15 cellular contexts compared by ENCODE assay signal in the genomic region with DNA sequence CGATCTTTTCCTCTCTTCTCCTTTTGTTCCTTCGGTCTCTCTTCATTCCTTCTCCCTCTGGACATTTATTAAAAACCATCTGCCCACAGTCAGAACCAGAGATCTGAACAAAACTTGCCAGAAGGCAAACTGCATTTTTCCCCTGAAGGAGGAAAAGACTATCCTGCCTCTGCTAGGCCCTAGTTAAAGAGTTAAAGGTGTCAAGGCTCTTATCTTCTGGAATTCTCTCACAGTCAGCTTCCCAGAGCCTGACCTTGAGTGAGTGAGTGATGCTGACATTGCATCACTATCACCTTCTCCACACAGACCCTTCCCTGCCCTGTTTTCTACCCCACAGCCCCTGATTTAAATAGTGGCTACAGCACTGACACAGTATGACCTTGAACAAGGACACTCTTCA. TPM values are rescaled to one million over a fixed set of nuclear protein-coding genes. Genes with fewer than 3 reads are reported as not detected.
A peak's percentile ranks its signal among the peaks of the same experiment; 100 is the strongest.
DNase-seq lines count a peak whose midpoint lies in the region; ATAC-seq and TF ChIP-seq lines count a peak whose summit lies in the region.
"Had no signal": no experiment of that assay in that cellular context is flagged by ENCODE, and none has a peak within 500 bp of the region (broad histone marks: within the 10 kb centered on the region; RNA-seq: fewer than 3 reads in every experiment).

No MANE protein-coding gene starts in this region.

- 76% methylated on average over 2 of the region's 2 CpGs for WGBS in esophagus muscularis mucosa
- 71% methylated on average over 2 of the region's 2 CpGs for WGBS in hepatocyte (ENCODE audit: low lambda C conversion rate, missing lambda C conversion rate)

- H3F3A ChIP-seq in GM23338 (replicated peaks; ENCODE audit: low read depth): no peaks in the 10 kb centered on the region

- peaks cover 1% of the 10 kb centered on the region for H3K27me3 Mint-ChIP-seq in GM23338 (ENCODE audit: insufficient read depth, low read depth, poor library complexity)

- DNase-seq in Right ventricle myocardium inferior (ENCODE audit: missing footprints) (no peak), left ventricle myocardium inferior (no peak), GM23338 (ENCODE audit: low spot score) (no peak), esophagus muscularis mucosa (ENCODE audit: extremely low spot score) (peak; percentile 86), hepatocyte (ENCODE audit: low spot score) (no peak), SKM-1 (lab: John Stamatoyannopoulos, UW; ENCODE audit: unreplicated experiment) (no peak), NOMO-1 (lab: John Stamatoyannopoulos, UW; ENCODE audit: unreplicated experiment in 2 of 2) (no peak), gastrocnemius medialis (no peak)
- DNase-seq: ACHN; CD4-positive, CD25-positive, alpha-beta regulatory T cell; DMS53; GF-D8 had no signal

- in situ Hi-C loops in gastrocnemius medialis (cut with MboI; ENCODE audit: low sequenced_read_pairs in 4 of 4): no loop called here

- no peaks in the 10 kb centered on the region for H4K20me1 ChIP-seq in GM23338 (replicated peaks; ENCODE audit: insufficient read depth)
- no peaks in the 10 kb centered on the region for H4K20me1 ChIP-seq in hepatocyte (ENCODE audit: insufficient read depth, poor library complexity, severe bottlenecking)
- H4K20me1 ChIP-seq: BLaER1 treated with 17β-estradiol and CSF1 and Interleukin-3, amounts not matched to agents 10 nM and 100 nM had no signal

- H3K27ac ChIP-seq in left ventricle myocardium inferior (replicated peaks) (no peak overlapping the region), GM23338 (ENCODE audit: low read depth) (no peak overlapping the region), esophagus muscularis mucosa (replicated peaks in 1 of 4) (no peak overlapping the region), hepatocyte (peak overlapping the region; percentile 12), gastrocnemius medialis (no peak overlapping the region)
- H3K27ac ChIP-seq: BLaER1 treated with 17β-estradiol and CSF1 and Interleukin-3, amounts not matched to agents 10 nM and 100 nM had no signal

- TF ChIP-seq EP300 in esophagus muscularis mucosa (IDR thresholded peaks at IDR 0.05): no peak

- H3K36me3 Mint-ChIP-seq in GM23338 (ENCODE audit: low read depth): no peaks in the 10 kb centered on the region
- H3K36me3 Mint-ChIP-seq: CD4-positive, CD25-positive, alpha-beta regulatory T cell had no signal

- H3K9me3 Mint-ChIP-seq in GM23338: no peaks in the 10 kb centered on the region

- H3K36me3 ChIP-seq in left ventricle myocardium inferior (no peaks in the 10 kb centered on the region), GM23338 (ENCODE audit: insufficient read depth) (no peaks in the 10 kb centered on the region), esophagus muscularis mucosa (no peaks in the 10 kb centered on the region), hepatocyte (replicated peaks; ENCODE audit: insufficient read depth, low read depth) (no peaks in the 10 kb centered on the region), gastrocnemius medialis (no peaks in the 10 kb centered on the region)
- H3K36me3 ChIP-seq: BLaER1 treated with 17β-estradiol and CSF1 and Interleukin-3, amounts not matched to agents 10 nM and 100 nM had no signal

- H3K4me3 Mint-ChIP-seq in GM23338: no peak overlapping the region
- H3K4me3 Mint-ChIP-seq: CD4-positive, CD25-positive, alpha-beta regulatory T cell had no signal

- H2AFZ ChIP-seq in GM23338: peak overlapping the region; percentile 47; the same call in 1 of the 2 replicates
- H2AFZ ChIP-seq in hepatocyte: no peak overlapping the region

- H3K27ac Mint-ChIP-seq in GM23338: peak overlapping the region; percentile 26; the same call in 1 of the 2 replicates
- H3K27ac Mint-ChIP-seq: CD4-positive, CD25-positive, alpha-beta regulatory T cell had no signal

- H3K9me2 ChIP-seq in GM23338 (ENCODE audit: insufficient read depth): no peaks in the 10 kb centered on the region
- no peaks in the 10 kb centered on the region for H3K9me2 ChIP-seq in hepatocyte (replicated peaks; ENCODE audit: insufficient read depth)

- H3K79me2 ChIP-seq in GM23338 (replicated peaks; ENCODE audit: insufficient read depth) (no peaks in the 10 kb centered on the region), hepatocyte (no peaks in the 10 kb centered on the region)

- intact Hi-C loops in Right ventricle myocardium inferior (cut with DNase I): no loop called here
- intact Hi-C loops in left ventricle myocardium inferior (cut with micrococcal nuclease): no loop called here
- intact Hi-C loops in esophagus muscularis mucosa (cut with DNase I): no loop called here
- intact Hi-C loops in gastrocnemius medialis (cut with DNase I; ENCODE audit: low total_unique reads): no loop called here

- H3K9me3 ChIP-seq in left ventricle myocardium inferior (replicated peaks) (no peaks in the 10 kb centered on the region), esophagus muscularis mucosa (no peaks in the 10 kb centered on the region), hepatocyte (ENCODE audit: low read depth) (no peaks in the 10 kb centered on the region), gastrocnemius medialis (no peaks in the 10 kb centered on the region)
- H3K9me3 ChIP-seq: BLaER1 treated with 17β-estradiol and CSF1 and Interleukin-3, amounts not matched to agents 10 nM and 100 nM had no signal

- H3K27me3 ChIP-seq in left ventricle myocardium inferior (ENCODE audit: low read depth) (no peaks in the 10 kb centered on the region), GM23338 (ENCODE audit: insufficient read depth) (no peaks in the 10 kb centered on the region), esophagus muscularis mucosa (no peaks in the 10 kb centered on the region), hepatocyte (no peaks in the 10 kb centered on the region), gastrocnemius medialis (no peaks in the 10 kb centered on the region)
- H3K27me3 ChIP-seq: BLaER1 treated with 17β-estradiol and CSF1 and Interleukin-3, amounts not matched to agents 10 nM and 100 nM had no signal

- no peak overlapping the region for H3K4me2 ChIP-seq in GM23338
- no peak overlapping the region for H3K4me2 ChIP-seq in hepatocyte
- H3K4me2 ChIP-seq: BLaER1 treated with 17β-estradiol and CSF1 and Interleukin-3, amounts not matched to agents 10 nM and 100 nM had no signal

- no peak for TF ChIP-seq CTCF in left ventricle myocardium inferior (IDR thresholded peaks at IDR 0.05; ENCODE audit: borderline replicate concordance)
- TF ChIP-seq CTCF in GM23338 (conservative IDR thresholded peaks at IDR 0.05; ENCODE audit: low read depth in 2 of 2): no peak
- TF ChIP-seq CTCF in esophagus muscularis mucosa (IDR thresholded peaks at IDR 0.05): no peak
- no peak for TF ChIP-seq CTCF in hepatocyte (IDR thresholded peaks at IDR 0.05; ENCODE audit: poor library complexity)
- no peak for TF ChIP-seq CTCF in gastrocnemius medialis (IDR thresholded peaks at IDR 0.05 in 4 of 5, conservative IDR thresholded peaks at IDR 0.05 in 1 of 5)

- H3K4me1 ChIP-seq in left ventricle myocardium inferior (peaks cover 3% of the 10 kb centered on the region), GM23338 (ENCODE audit: insufficient read depth) (no peaks in the 10 kb centered on the region), esophagus muscularis mucosa (no peaks in the 10 kb centered on the region), hepatocyte (ENCODE audit: insufficient read depth) (no peaks in the 10 kb centered on the region), gastrocnemius medialis (no peaks in the 10 kb centered on the region)

- H3K4me3 ChIP-seq in left ventricle myocardium inferior (no peak overlapping the region), GM23338 (no peak overlapping the region), esophagus muscularis mucosa (no peak overlapping the region), hepatocyte (no peak overlapping the region), gastrocnemius medialis (no peak overlapping the region)
- H3K4me3 ChIP-seq: BLaER1 treated with 17β-estradiol and CSF1 and Interleukin-3, amounts not matched to agents 10 nM and 100 nM had no signal

- TF ChIP-seq POLR2A in esophagus muscularis mucosa (IDR thresholded peaks at IDR 0.05; ENCODE audit: low read depth): no peak
- no peak for TF ChIP-seq POLR2A in gastrocnemius medialis (IDR thresholded peaks at IDR 0.05)

- peak; percentile 17 for ATAC-seq in Right ventricle myocardium inferior
- ATAC-seq in GM23338: no peak
- ATAC-seq in gastrocnemius medialis: no peak

- 0 out of 3 replicates have a peak, but pooled peaks cover 6% of the 10 kb centered on the region for H3K4me1 Mint-ChIP-seq in GM23338
- H3K4me1 Mint-ChIP-seq: CD4-positive, CD25-positive, alpha-beta regulatory T cell had no signal

TF ChIP-seq in GM23338, 12 proteins besides CTCF, POLR2A, EP300 and RAD21:
- TF ChIP-seq EZH2phosphoT487 (IDR thresholded peaks at IDR 0.05; ENCODE audit: unreplicated experiment): no peak

RNA-seq across cellular contexts. Expression of gene FRMPD2, which starts 16.4 kb away (rescaled TPM):
- not detected for total RNA-seq in Right ventricle myocardium inferior
- total RNA-seq in left ventricle myocardium inferior: 0.38 TPM
- total RNA-seq in GM23338 (2014; rRNA removed; shearing (Covaris generic)): not detected in 2 replicates
- not detected in 2 replicates for polyA plus RNA-seq in GM23338 (2016; fragmentation: Nextera tagmentation; extraction: Ambion mirVana)
- total RNA-seq in esophagus muscularis mucosa: not detected
- 0.10 and 0.52 TPM in 2 replicates for total RNA-seq in hepatocyte
- polyA plus RNA-seq in hepatocyte: 0.30 and 0.55 TPM in 2 replicates
- not detected for total RNA-seq in gastrocnemius medialis
- total RNA-seq: A172; CD4-positive, CD25-positive, alpha-beta regulatory T cell; HT-29 had no signal
- polyA plus RNA-seq: CD4-positive, CD25-positive, alpha-beta regulatory T cell had no signal

RNA-seq across cellular contexts. Expression of gene MAPK8, which starts 48.4 kb away (rescaled TPM):
- 29.5 TPM for total RNA-seq in Right ventricle myocardium inferior
- total RNA-seq in left ventricle myocardium inferior: 32.7 TPM
- 63.5 and 73.6 TPM in 2 replicates for total RNA-seq in GM23338 (2014; rRNA removed; shearing (Covaris generic))
- 40.0 and 52.4 TPM in 2 replicates for polyA plus RNA-seq in GM23338 (2016; fragmentation: Nextera tagmentation; extraction: Ambion mirVana)
- total RNA-seq in esophagus muscularis mucosa: 10 to 100 TPM; 26.8 to 50.0 (median 33.1) TPM
- 73.2 and 81.3 TPM in 2 replicates for total RNA-seq in hepatocyte
- polyA plus RNA-seq in hepatocyte: 18.2 and 20.9 TPM in 2 replicates
- total RNA-seq in gastrocnemius medialis: 10 to 100 TPM; 25.6 to 52.1 (median 35.4) TPM
